Comparison of ENCODE assay signal across 7 cellular contexts in the genomic region with DNA sequence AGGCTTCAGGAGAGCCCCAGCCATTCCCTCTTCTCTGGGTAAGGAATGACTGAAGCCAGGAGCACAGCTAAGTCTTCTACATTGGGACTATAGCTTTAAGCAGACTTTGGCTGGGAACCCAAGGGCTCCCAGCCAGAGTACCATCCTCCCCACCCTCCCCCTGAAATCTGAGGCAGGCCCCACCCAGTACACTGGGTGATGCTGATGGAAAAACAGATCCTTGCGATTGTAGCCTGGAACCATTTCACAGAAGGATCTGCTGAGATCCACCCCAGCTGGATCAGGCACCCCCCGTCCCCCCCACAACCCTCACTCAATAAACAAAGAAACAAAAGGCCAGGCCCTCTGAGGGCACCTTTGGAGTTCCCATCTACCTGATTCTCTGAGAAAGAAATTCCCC. TPM values are rescaled to one million over a fixed set of nuclear protein-coding genes. Genes with fewer than 3 reads are reported as not detected.
A peak's percentile ranks its signal among the peaks of the same experiment; 100 is the strongest.
DNase-seq lines count a peak whose midpoint lies in the region; ATAC-seq and TF ChIP-seq lines count a peak whose summit lies in the region.

No MANE protein-coding gene starts in this region.

- H3K9me2 ChIP-seq in Loucy (replicated peaks; ENCODE audit: low read depth, low read length): no peaks in the 10 kb centered on the region

- peak overlapping the region; percentile 86 for H3K4me3 ChIP-seq in Loucy (ENCODE audit: low read length, poor library complexity, severe bottlenecking)
- peak overlapping the region; percentile 66 to 68 for H3K4me3 ChIP-seq in cardiac fibroblast (replicated peaks in 1 of 2; ENCODE audit: low read depth in 2 of 2, low read length in 2 of 2)
- H3K4me3 ChIP-seq in lower leg skin (ENCODE audit: low read depth, poor library complexity, severe bottlenecking): no peak overlapping the region
- peak overlapping the region in 3 of 4 donors; percentile 45 to 61 (median 56) for H3K4me3 ChIP-seq in upper lobe of left lung

- intact Hi-C loops in lower leg skin (cut with DNase I; ENCODE audit: low total_unique reads): no loop called here

- TF ChIP-seq CTCF in Loucy (conservative IDR thresholded peaks at IDR 0.05; ENCODE audit: low read length): no peak
- no peak for TF ChIP-seq CTCF in cardiac fibroblast (IDR thresholded peaks at IDR 0.05; ENCODE audit: low read depth, low read length)
- no peak for TF ChIP-seq CTCF in lower leg skin (IDR thresholded peaks at IDR 0.05)
- no peak for TF ChIP-seq CTCF in upper lobe of left lung (IDR thresholded peaks at IDR 0.05)

- peak overlapping the region; percentile 84 for H3K4me2 ChIP-seq in Loucy (ENCODE audit: low read depth, low read length, poor library complexity, severe bottlenecking)

- H3K36me3 ChIP-seq in Loucy (ENCODE audit: insufficient read depth, low read length) (peaks cover 23% of the 10 kb centered on the region), upper lobe of left lung (peaks cover 0 to 24% (median 22%) of the 10 kb centered on the region in 4 donors)

- peaks cover 98% of the 10 kb centered on the region for H3K79me2 ChIP-seq in Loucy (ENCODE audit: insufficient read depth, low read length)

- peak overlapping the region; percentile 84 for H3K9ac ChIP-seq in Loucy (ENCODE audit: low read depth, low read length, poor library complexity, severe bottlenecking)

- DNase-seq in cardiac fibroblast (ENCODE audit: low read depth in 2 of 2) (peak; percentile 73 to 82), lower leg skin (ENCODE audit: low spot score in 2 of 2) (peak; percentile 78 to 93), upper lobe of left lung (peak in 1 of 2 donors; percentile 47), HT-29 (ENCODE audit: low spot score) (no peak)
- no peak for DNase-seq in stimulated activated CD4-positive, alpha-beta T cell treated with anti-CD3 and anti-CD28 coated beads, Interleukin-4, amount 100 ng/mL, for 4 hours

- TF ChIP-seq POLR2A in lower leg skin (IDR thresholded peaks at IDR 0.05): no peak
- TF ChIP-seq POLR2A in upper lobe of left lung (IDR thresholded peaks at IDR 0.05): no peak

- no peaks in the 10 kb centered on the region for H3F3A ChIP-seq in Loucy (ENCODE audit: low read depth)

- H3K27ac ChIP-seq in upper lobe of left lung: peak overlapping the region; percentile 92 to 98 (median 95)

- H3K4me1 ChIP-seq in Loucy (ENCODE audit: insufficient read depth, low read length, poor library complexity, severe bottlenecking): peaks cover 32% of the 10 kb centered on the region
- peaks cover 47 to 70% (median 54%) of the 10 kb centered on the region in 4 donors for H3K4me1 ChIP-seq in upper lobe of left lung

- ATAC-seq in upper lobe of left lung (ENCODE audit: low FRiP score in 2 of 2): peak; percentile 47 to 74
- ATAC-seq in HG02884 (IDR thresholded peaks at IDR 0.05; ENCODE audit: unreplicated experiment): no peak

- TF ChIP-seq EP300 in upper lobe of left lung (IDR thresholded peaks at IDR 0.05): no peak

- H3K27me3 ChIP-seq in Loucy (ENCODE audit: insufficient read depth, low read length, poor library complexity, severe bottlenecking) (no peaks in the 10 kb centered on the region), upper lobe of left lung (no peaks in the 10 kb centered on the region)

- H3K9me3 ChIP-seq in Loucy (ENCODE audit: insufficient read depth, low read depth, low read length) (no peaks in the 10 kb centered on the region), upper lobe of left lung (no peaks in the 10 kb centered on the region)

- peaks cover 44% of the 10 kb centered on the region for H4K20me1 ChIP-seq in Loucy (ENCODE audit: insufficient read depth, low read length, poor library complexity, severe bottlenecking)

- no peak overlapping the region for H2AFZ ChIP-seq in Loucy (ENCODE audit: low read length)

- 5 to 19% methylated on average over 2 of the region's 2 CpGs for WGBS in lower leg skin, 2 donors
- 27 to 50% methylated on average over 2 of the region's 2 CpGs for WGBS in upper lobe of left lung, 2 donors

RNA-seq across cellular contexts. Expression of gene IL18BP, which starts 39.8 kb away (rescaled TPM):
- total RNA-seq in lower leg skin: 1 to 10 TPM; 3.0 to 9.1 (median 5.6) TPM
- 10 to 100 TPM in 4 of 6 donors, 1 to 10 TPM in 2; 4.6 to 45.1 (median 16.9) TPM for total RNA-seq in upper lobe of left lung
- total RNA-seq in HT-29 (2014; rRNA removed; shearing (Covaris generic)): 3.4 and 5.8 TPM in 2 replicates

RNA-seq across cellular contexts. Expression of gene NUMA1, which starts 41.9 kb away (rescaled TPM):
- total RNA-seq in lower leg skin: 100 to 1,000 TPM; 356 to 592 (median 409) TPM
- total RNA-seq in upper lobe of left lung: 100 to 1,000 TPM; 185 to 666 (median 241) TPM
- 214 and 241 TPM in 2 replicates for total RNA-seq in HT-29 (2014; rRNA removed; shearing (Covaris generic))

RNA-seq across cellular contexts. Expression of gene LRRC51, which starts 42.2 kb away (rescaled TPM):
- total RNA-seq in lower leg skin (10 to 100 TPM in 1 of 4 donors, 1 to 10 TPM in 3; 1.9 to 16.9 (median 4.9) TPM), upper lobe of left lung (10 to 100 TPM in 3 of 6 donors, 1 to 10 TPM in 3; 5.3 to 19.2 (median 10.3) TPM)
- total RNA-seq in HT-29 (2014; rRNA removed; shearing (Covaris generic)): 26.4 and 33.5 TPM in 2 replicates

Comparison
In these comparisons a context has a peak if more than half of its experiments do, and no peak if none do; other contexts are left out.
1. DNase-seq: peak in cardiac fibroblast (2 of 2) and lower leg skin (2 of 2); none in stimulated activated CD4-positive, alpha-beta T cell treated with anti-CD3 and anti-CD28 coated beads, Interleukin-4, amount 100 ng/mL, for 4 hours (0 of 2) and HT-29 (single experiment).